ENCODE assay signal across 1 cellular context in the genomic region with DNA sequence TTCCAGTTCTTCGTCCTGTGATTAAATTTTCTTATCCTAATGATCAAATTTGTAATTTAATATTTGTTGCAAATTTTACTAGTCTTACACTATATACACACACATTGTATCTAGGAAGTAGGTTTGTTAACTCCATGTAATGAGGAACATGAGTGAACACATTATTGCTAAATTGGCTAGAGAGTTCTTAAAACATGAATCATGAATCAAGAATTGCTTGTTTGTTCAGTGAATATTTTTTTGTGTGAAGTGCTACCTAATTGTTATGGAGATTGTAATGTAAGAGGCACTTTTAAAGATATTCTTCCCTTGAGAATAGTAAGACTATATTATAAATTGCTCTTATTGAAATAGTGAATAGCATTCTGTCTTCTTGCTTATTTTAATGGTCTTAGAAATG.
TF ChIP-seq lines count a peak whose summit lies in the region.

No MANE protein-coding gene starts in this region.

TF ChIP-seq in GM12878, 131 proteins besides CTCF, POLR2A, EP300 and RAD21 (continued from another document):
- TF ChIP-seq, protein P1, sequence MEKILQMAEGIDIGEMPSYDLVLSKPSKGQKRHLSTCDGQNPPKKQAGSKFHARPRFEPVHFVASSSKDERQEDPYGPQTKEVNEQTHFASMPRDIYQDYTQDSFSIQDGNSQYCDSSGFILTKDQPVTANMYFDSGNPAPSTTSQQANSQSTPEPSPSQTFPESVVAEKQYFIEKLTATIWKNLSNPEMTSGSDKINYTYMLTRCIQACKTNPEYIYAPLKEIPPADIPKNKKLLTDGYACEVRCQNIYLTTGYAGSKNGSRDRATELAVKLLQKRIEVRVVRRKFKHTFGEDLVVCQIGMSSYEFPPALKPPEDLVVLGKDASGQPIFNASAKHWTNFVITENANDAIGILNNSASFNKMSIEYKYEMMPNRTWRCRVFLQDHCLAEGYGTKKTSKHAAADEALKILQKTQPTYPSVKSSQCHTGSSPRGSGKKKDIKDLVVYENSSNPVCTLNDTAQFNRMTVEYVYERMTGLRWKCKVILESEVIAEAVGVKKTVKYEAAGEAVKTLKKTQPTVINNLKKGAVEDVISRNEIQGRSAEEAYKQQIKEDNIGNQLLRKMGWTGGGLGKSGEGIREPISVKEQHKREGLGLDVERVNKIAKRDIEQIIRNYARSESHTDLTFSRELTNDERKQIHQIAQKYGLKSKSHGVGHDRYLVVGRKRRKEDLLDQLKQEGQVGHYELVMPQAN (conservative IDR thresholded peaks at IDR 0.05), result no peak
- TF ChIP-seq ESRRA (IDR thresholded peaks at IDR 0.05; ENCODE audit: low read length), result no peak
TF ChIP-seq in GM12878: peak in this region for 0.
